Comparison of ENCODE assay signal across 21 cellular contexts in the genomic region with DNA sequence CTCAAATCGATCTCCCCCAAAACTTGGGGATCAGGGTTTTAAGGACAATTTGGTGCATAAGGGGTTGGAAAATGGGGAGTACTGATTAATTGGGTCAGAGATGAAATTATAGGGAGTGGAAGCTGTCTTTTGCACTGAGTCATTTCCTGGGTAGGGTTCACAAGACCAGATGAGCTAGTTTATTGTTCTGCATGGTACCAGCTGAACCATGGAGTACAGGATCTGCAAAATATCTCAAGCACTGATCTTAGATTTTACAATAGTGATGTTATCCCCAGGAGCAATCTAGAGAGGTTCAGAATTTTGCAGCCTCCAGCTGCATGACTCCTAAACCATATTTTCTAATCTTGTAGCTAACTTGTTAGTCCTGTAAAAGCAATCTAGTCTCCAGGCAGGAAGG.
DNase-seq lines count a peak whose midpoint lies in the region; ATAC-seq and TF ChIP-seq lines count a peak whose summit lies in the region.
"Had no signal": no experiment of that assay in that cellular context is flagged by ENCODE, and none has a peak within 500 bp of the region (broad histone marks: within the 10 kb centered on the region; RNA-seq: fewer than 3 reads in every experiment).

No MANE protein-coding gene starts in this region.

- H3F3A ChIP-seq in PC-3 (ENCODE audit: low read length, unreplicated experiment) = no peaks in the 10 kb centered on the region

- H3K4me1 ChIP-seq in PC-3 (ENCODE audit: insufficient read depth, low read length) = peaks cover 17% of the 10 kb centered on the region
- H3K4me1 ChIP-seq: colonic mucosa, lower lobe of right lung, uterus had no signal

- intact Hi-C loops in PC-3 (cut with micrococcal nuclease) = no loop called here

- POLR2A ChIA-PET in PC-3 (lab: Charles Lee; ENCODE audit: unreplicated experiment) = no interaction called here

- no peak for TF ChIP-seq POLR2A in GM18505 (IDR thresholded peaks at IDR 0.05; ENCODE audit: borderline replicate concordance, extremely low read depth, insufficient read depth, insufficient read length)

- no TSS peak for BruUV-seq in PC-3 (replicated peaks; lab: Mats Ljungman, UMichigan)

- H3K27me3 ChIP-seq in PC-3 (ENCODE audit: low read length) = no peaks in the 10 kb centered on the region
- H3K27me3 ChIP-seq: colonic mucosa, uterus had no signal

- no peaks in the 10 kb centered on the region for H3K36me3 ChIP-seq in PC-3 (ENCODE audit: low read depth, low read length)
- H3K36me3 ChIP-seq: colonic mucosa, lower lobe of right lung, uterus had no signal

- H3K9me3 ChIP-seq in PC-3 (ENCODE audit: low read length) = no peaks in the 10 kb centered on the region
- H3K9me3 ChIP-seq: colonic mucosa, lower lobe of right lung, uterus had no signal

- DNase-seq in ELR (ENCODE audit: low read depth) (peak; percentile 51), PC-3 (peak; percentile 75), epithelial cell of prostate (ENCODE audit: low read depth, low spot score) (peak; percentile 66), kidney tubule cell (ENCODE audit: low spot score) (peak; percentile 48), NCI-H1417 treated with DMSO at 0.1 percent for 48 hours (lab: John Stamatoyannopoulos, UW) (no peak), GM10266 (ENCODE audit: extremely low spot score) (no peak)
- no peak for DNase-seq in activated CD4-positive, alpha-beta T cell treated with anti-CD3 and anti-CD28 coated beads for 4 hours
- DNase-seq: activated B cell treated with CpG ODN at 0.5 μM for 24 hours; activated CD4-positive, alpha-beta memory T cell treated with anti-CD3 and anti-CD28 coated beads for 36 hours; C1 segment of cervical spinal cord; colonic mucosa; hypothalamus; Karpas-422; lower lobe of right lung; NCI-H1092; NCI-H2081; NCI-H446; stimulated activated CD4-positive, alpha-beta T cell treated with anti-CD3 and anti-CD28 coated beads, Interleukin-1b, Interleukin-23, amount 100 ng/mL, for 48 hours; uterus had no signal

- H3K4me2 ChIP-seq in PC-3 (ENCODE audit: low read length) = peak overlapping the region; percentile 52

- H3K27ac ChIP-seq in PC-3 (ENCODE audit: low read length) = peak overlapping the region; percentile 76
- H3K27ac ChIP-seq in epithelial cell of prostate = peak overlapping the region; percentile 91
- H3K27ac ChIP-seq: colonic mucosa, lower lobe of right lung, uterus had no signal

- TF ChIP-seq CTCF in PC-3 (conservative IDR thresholded peaks at IDR 0.05; ENCODE audit: low read depth, low read length) (no peak), GM10266 (IDR thresholded peaks at IDR 0.05; ENCODE audit: control insufficient read depth, insufficient read depth, low read depth, missing control alignments) (no peak)

- peak; percentile 86 for ATAC-seq in PC-3
- ATAC-seq in GM18505 (IDR thresholded peaks at IDR 0.05; ENCODE audit: unreplicated experiment) = no peak
- ATAC-seq: lower lobe of right lung; stimulated activated effector memory CD8-positive, alpha-beta T cell treated with anti-CD3 and anti-CD28 coated beads, Interleukin-12 subunit alpha, Interleukin-12 subunit beta, amount 100 ng/mL, for 72 hours had no signal

- H3K79me2 ChIP-seq in PC-3 (ENCODE audit: low read length) = no peaks in the 10 kb centered on the region

- H3K4me3 ChIP-seq in PC-3 (ENCODE audit: low read length) = no peak overlapping the region
- H3K4me3 ChIP-seq: colonic mucosa, lower lobe of right lung, uterus had no signal

- H3K9ac ChIP-seq in PC-3 (ENCODE audit: low read length) = no peak overlapping the region; the same call in 1 of the 2 replicates

- no peak overlapping the region for H2AFZ ChIP-seq in PC-3 (ENCODE audit: low read length)

- no peaks in the 10 kb centered on the region for H4K20me1 ChIP-seq in PC-3 (ENCODE audit: low read length)

- CTCF ChIA-PET in PC-3 (lab: Charles Lee) = no interaction called here

- no peaks in the 10 kb centered on the region for H3K9me2 ChIP-seq in PC-3 (replicated peaks; ENCODE audit: low read length)

Comparison
In these comparisons a context has a peak if more than half of its experiments do, and no peak if none do; other contexts are left out.
1. DNase-seq: peak in ELR (single experiment), PC-3 (single experiment), epithelial cell of prostate (single experiment) and kidney tubule cell (single experiment); none in NCI-H1417 treated with DMSO at 0.1 percent for 48 hours (single experiment), activated CD4-positive, alpha-beta T cell treated with anti-CD3 and anti-CD28 coated beads for 4 hours (0 of 2) and GM10266 (single experiment).